Comparison of ENCODE assay signal across 17 cellular contexts in the genomic region with DNA sequence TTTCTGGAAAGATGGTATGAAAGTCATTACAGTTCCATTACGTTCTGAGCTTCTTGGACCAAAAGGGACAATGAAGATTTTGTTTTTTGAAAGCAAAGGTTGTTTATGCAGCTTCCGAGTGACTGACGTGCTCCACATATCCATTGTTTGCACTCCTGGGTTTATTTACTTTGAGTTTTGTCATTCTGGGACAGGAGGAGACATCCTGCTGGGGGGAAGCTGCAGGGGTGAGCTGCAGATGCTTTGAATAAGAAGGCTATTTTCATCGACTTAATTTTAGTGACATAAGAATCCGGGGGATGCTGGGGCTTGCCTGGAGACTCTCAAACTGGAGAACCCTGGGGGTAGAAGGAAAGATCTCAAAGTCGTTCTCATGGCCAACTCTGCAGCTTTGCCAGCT.
"Had no signal": no experiment of that assay in that cellular context is flagged by ENCODE, and none has a peak within 500 bp of the region (broad histone marks: within the 10 kb centered on the region; RNA-seq: fewer than 3 reads in every experiment).

No MANE protein-coding gene starts in this region.

- FAIRE-seq: pancreas had no signal

- H3K27ac ChIP-seq: brain microvascular endothelial cell, colonic mucosa, foreskin keratinocyte, hepatocyte, neutrophil, pancreas, sigmoid colon, spleen, thyroid gland had no signal

- H3K36me3 ChIP-seq: brain microvascular endothelial cell, colonic mucosa, neutrophil, pancreas, sigmoid colon, spleen, thyroid gland had no signal

- DNase-seq: activated CD4-positive, alpha-beta T cell treated with anti-CD3 and anti-CD28 coated beads, Interleukin-2, amount 10 ng/mL, durations not matched to agents 7 days and 5 days; activated T-cell treated with anti-CD3 and anti-CD28 coated beads, Interleukin-2, amount 50 U/mL, for 4 hours; aorta; brain microvascular endothelial cell; central memory CD4-positive, alpha-beta T cell; colonic mucosa; foreskin keratinocyte; kidney glomerular epithelial cell; left ventricle myocardium superior; pancreas; sigmoid colon; spleen; stimulated activated naive B cell treated with anti-CD40 and anti-IgM and Interleukin-4, amounts not matched to agents 10 μg/mL and 1 μg/mL and 100 μg/mL, for 72 hours; T-helper 9 cell; thyroid gland had no signal

- H3K27me3 ChIP-seq: brain microvascular endothelial cell, colonic mucosa, pancreas, sigmoid colon, spleen, thyroid gland had no signal

- H3K4me3 ChIP-seq: colonic mucosa, hepatocyte, pancreas, sigmoid colon, spleen, thyroid gland had no signal

- H3K4me1 ChIP-seq: colonic mucosa, pancreas, sigmoid colon, thyroid gland had no signal

- H3K4me2 ChIP-seq: hepatocyte had no signal

- ATAC-seq: foreskin keratinocyte, left ventricle myocardium superior had no signal

- H3K79me2 ChIP-seq: hepatocyte had no signal

- H3K9me3 ChIP-seq: colonic mucosa, neutrophil, pancreas, sigmoid colon, spleen, thyroid gland had no signal

- H2AFZ ChIP-seq: hepatocyte had no signal
